ENCODE assay signal across 34 cellular contexts in the genomic region with DNA sequence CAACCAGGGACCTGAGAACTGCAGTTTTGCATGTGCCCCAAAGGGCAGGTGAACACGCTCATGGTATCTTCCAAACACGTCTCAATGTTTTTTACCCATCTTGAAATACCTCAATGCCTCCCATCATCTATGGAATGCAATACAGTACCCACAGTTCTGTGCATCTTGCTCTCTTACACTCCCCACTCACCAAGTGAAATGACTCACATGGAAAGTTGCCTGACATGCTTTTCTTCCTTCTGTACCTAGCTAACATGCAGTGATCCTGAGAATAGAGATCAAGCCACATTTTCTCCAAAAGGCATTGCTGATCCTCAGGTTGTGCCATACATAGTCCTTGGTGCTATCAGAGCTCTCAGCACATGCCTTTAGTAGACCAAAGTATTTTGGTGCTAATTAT.
"Had no signal": no experiment of that assay in that cellular context is flagged by ENCODE, and none has a peak within 500 bp of the region (broad histone marks: within the 10 kb centered on the region; RNA-seq: fewer than 3 reads in every experiment).

No MANE protein-coding gene starts in this region.

- FAIRE-seq: astrocyte, TTC549 had no signal

- H3K27ac Mint-ChIP-seq: activated CD4-positive, alpha-beta T cell treated with anti-CD3 and anti-CD28 coated beads, Interleukin-2, amount 10 ng/mL, durations not matched to agents 24 days and 14 days; activated CD8-positive, alpha-beta T cell treated with anti-CD3 and anti-CD28 coated beads for 36 hours; activated naive CD4-positive, alpha-beta T cell treated with anti-CD3 and anti-CD28 coated beads, Interleukin-2, amount 50 U/mL, for 24 hours; activated naive CD8-positive, alpha-beta T cell treated with anti-CD3 and anti-CD28 coated beads, Interleukin-2, amount 10 ng/mL, durations not matched to agents 7 days and 5 days; activated T-cell treated with anti-CD3 and anti-CD28 coated beads, Interleukin-2, amount 50 U/mL, for 72 hours; activated T-helper 2 cell treated with anti-CD3 and anti-CD28 coated beads, Interferon-gamma antibody, Interleukin-2, Interleukin-4, amounts not matched to agents 10 μg/mL and 5 μg/mL and 100 μg/mL, durations not matched to agents 14 hours and 24 hours and 36 hours; T-helper 1 cell treated with Interleukin-12 subunit alpha and Interleukin-12 subunit beta and Interleukin-4 antibody, amounts not matched to agents 30 μg/mL and 1 μg/mL, for 36 hours; T-helper 2 cell treated with Interferon-gamma antibody and Interleukin-4, amounts not matched to agents 5 μg/mL and 100 μg/mL, for 36 hours had no signal

- H3K4me3 Mint-ChIP-seq: activated CD4-positive, alpha-beta T cell treated with anti-CD3 and anti-CD28 coated beads, Interleukin-2, amount 10 ng/mL, durations not matched to agents 24 days and 14 days; activated CD8-positive, alpha-beta T cell treated with anti-CD3 and anti-CD28 coated beads for 36 hours; activated naive CD4-positive, alpha-beta T cell treated with anti-CD3 and anti-CD28 coated beads, Interleukin-2, amount 50 U/mL, for 24 hours; activated naive CD8-positive, alpha-beta T cell treated with anti-CD3 and anti-CD28 coated beads, Interleukin-2, amount 10 ng/mL, durations not matched to agents 7 days and 5 days; activated T-cell treated with anti-CD3 and anti-CD28 coated beads, Interleukin-2, amount 50 U/mL, for 72 hours; IgD-negative memory B cell; T-helper 1 cell treated with Interleukin-12 subunit alpha and Interleukin-12 subunit beta and Interleukin-4 antibody, amounts not matched to agents 30 μg/mL and 1 μg/mL, for 36 hours; T-helper 2 cell treated with Interferon-gamma antibody and Interleukin-4, amounts not matched to agents 5 μg/mL and 100 μg/mL, for 36 hours had no signal

- H3K27ac ChIP-seq: body of pancreas, breast epithelium, Peyer's patch, SJSA1 had no signal

- DNase-seq: activated CD4-positive, alpha-beta T cell treated with anti-CD3 and anti-CD28 coated beads, Interleukin-2, amount 10 ng/mL, durations not matched to agents 24 days and 14 days; activated CD4-positive, alpha-beta T cell treated with anti-CD3 and anti-CD28 coated beads, Interleukin-2, amount 50 U/mL, for 4 hours; activated CD8-positive, alpha-beta T cell treated with anti-CD3 and anti-CD28 coated beads for 36 hours; activated gamma-delta T cell; activated naive CD4-positive, alpha-beta T cell treated with Interleukin-2 at 50 U/mL for 16 hours; activated naive CD8-positive, alpha-beta T cell treated with anti-CD3 and anti-CD28 coated beads, Interleukin-2, amount 10 ng/mL, durations not matched to agents 7 days and 5 days; activated T-cell treated with anti-CD3 and anti-CD28 coated beads, Interleukin-2, amount 50 U/mL, for 1 hour; activated T-cell treated with anti-CD3 and anti-CD28 coated beads, Interleukin-2, amount 50 U/mL, for 72 hours; amygdala; body of pancreas; Karpas-422; KBM-7; MG63; NCI-H1048; NCI-H1105 treated with DMSO at 0.1 percent for 48 hours; NCI-H1436; NCI-H1694; NCI-H1930; NCI-H2081 treated with DMSO at 0.1 percent for 48 hours; NCI-H345; NCI-H524 treated with DMSO at 0.1 percent for 48 hours; Peyer's patch; RPMI8226; SHP77 treated with DMSO at 0.1 percent for 48 hours; SK-N-SH had no signal

- H3K4me3 ChIP-seq: body of pancreas, breast epithelium, MG63, Peyer's patch, SJSA1 had no signal

- H3K4me1 ChIP-seq: body of pancreas, breast epithelium, Peyer's patch, SJSA1 had no signal

- H3K9me3 Mint-ChIP-seq: activated CD4-positive, alpha-beta T cell treated with anti-CD3 and anti-CD28 coated beads, Interleukin-2, amount 10 ng/mL, durations not matched to agents 24 days and 14 days; activated CD8-positive, alpha-beta T cell treated with anti-CD3 and anti-CD28 coated beads for 36 hours; activated naive CD4-positive, alpha-beta T cell treated with anti-CD3 and anti-CD28 coated beads, Interleukin-2, amount 50 U/mL, for 24 hours; activated naive CD8-positive, alpha-beta T cell treated with anti-CD3 and anti-CD28 coated beads, Interleukin-2, amount 10 ng/mL, durations not matched to agents 7 days and 5 days; activated T-cell treated with anti-CD3 and anti-CD28 coated beads, Interleukin-2, amount 50 U/mL, for 72 hours; activated T-helper 2 cell treated with anti-CD3 and anti-CD28 coated beads, Interferon-gamma antibody, Interleukin-2, Interleukin-4, amounts not matched to agents 10 μg/mL and 5 μg/mL and 100 μg/mL, durations not matched to agents 14 hours and 24 hours and 36 hours; T-helper 1 cell treated with Interleukin-12 subunit alpha and Interleukin-12 subunit beta and Interleukin-4 antibody, amounts not matched to agents 30 μg/mL and 1 μg/mL, for 36 hours; T-helper 2 cell treated with Interferon-gamma antibody and Interleukin-4, amounts not matched to agents 5 μg/mL and 100 μg/mL, for 36 hours had no signal

- H3K27me3 Mint-ChIP-seq: activated naive CD4-positive, alpha-beta T cell treated with anti-CD3 and anti-CD28 coated beads, Interleukin-2, amount 50 U/mL, for 24 hours; IgD-negative memory B cell had no signal

- H3K36me3 ChIP-seq: breast epithelium, MG63, Peyer's patch, SJSA1 had no signal

- H3K4me2 ChIP-seq: SK-N-SH had no signal

- H3K27me3 ChIP-seq: body of pancreas, breast epithelium, MG63, Peyer's patch had no signal

- H3K36me3 Mint-ChIP-seq: activated naive CD4-positive, alpha-beta T cell treated with anti-CD3 and anti-CD28 coated beads, Interleukin-2, amount 50 U/mL, for 24 hours; activated naive CD8-positive, alpha-beta T cell treated with anti-CD3 and anti-CD28 coated beads, Interleukin-2, amount 10 ng/mL, durations not matched to agents 7 days and 5 days; IgD-negative memory B cell had no signal

- H3K4me1 Mint-ChIP-seq: activated CD4-positive, alpha-beta T cell treated with anti-CD3 and anti-CD28 coated beads, Interleukin-2, amount 10 ng/mL, durations not matched to agents 24 days and 14 days; activated naive CD4-positive, alpha-beta T cell treated with anti-CD3 and anti-CD28 coated beads, Interleukin-2, amount 50 U/mL, for 24 hours; activated naive CD8-positive, alpha-beta T cell treated with anti-CD3 and anti-CD28 coated beads, Interleukin-2, amount 10 ng/mL, durations not matched to agents 7 days and 5 days had no signal

- H3K9me3 ChIP-seq: body of pancreas, MG63, Peyer's patch, SJSA1, SK-N-SH had no signal

- H3K9ac ChIP-seq: SK-N-SH had no signal
